In genomic region chr18:39938678-39939077, GRCh38 we compare ENCODE assay signal across 18 cellular contexts.
DNase-seq lines count a peak whose midpoint lies in the region; FAIRE-seq and TF ChIP-seq lines count a peak whose summit lies in the region.
"Had no signal": no experiment of that assay in that cellular context is flagged by ENCODE, and none has a peak within 500 bp of the region (broad histone marks: within the 10 kb centered on the region; RNA-seq: fewer than 3 reads in every experiment).

No MANE protein-coding gene starts in this region.

- TF ChIP-seq CTCF in OCI-LY3 (IDR thresholded peaks at IDR 0.05; ENCODE audit: low read depth, low read length): no peak
- TF ChIP-seq CTCF in fibroblast of pulmonary artery (IDR thresholded peaks at IDR 0.05; ENCODE audit: low read length, missing control alignments): no peak

- H4K20me1 ChIP-seq in OCI-LY3 (ENCODE audit: insufficient read depth, low read length): no peaks in the 10 kb centered on the region

- no peaks in the 10 kb centered on the region for H3K36me3 ChIP-seq in OCI-LY3 (replicated peaks; ENCODE audit: low read depth, low read length)
- H3K36me3 ChIP-seq: Peyer's patch, SJCRH30 had no signal

- no peak overlapping the region for H3K9ac ChIP-seq in OCI-LY3 (ENCODE audit: low read length)

- no peak overlapping the region for H3K4me3 ChIP-seq in OCI-LY3 (ENCODE audit: low read length)
- H3K4me3 ChIP-seq in fibroblast of pulmonary artery (replicated peaks; ENCODE audit: low read depth, low read length): no peak overlapping the region
- H3K4me3 ChIP-seq: Peyer's patch, SJCRH30 had no signal

- H3K4me1 ChIP-seq in OCI-LY3 (ENCODE audit: low read length): peaks cover 25% of the 10 kb centered on the region
- H3K4me1 ChIP-seq: Peyer's patch, SJCRH30 had no signal

- H3K9me3 ChIP-seq in OCI-LY3 (ENCODE audit: insufficient read depth, low read length): no peaks in the 10 kb centered on the region
- H3K9me3 ChIP-seq: Peyer's patch, SJCRH30 had no signal

- H3K79me2 ChIP-seq in OCI-LY3 (ENCODE audit: low read length): no peaks in the 10 kb centered on the region

- peak; percentile 28 for DNase-seq in NCI-H1105 treated with DMSO at 0.1 percent for 48 hours (lab: John Stamatoyannopoulos, UW)
- peak; percentile 21 for DNase-seq in fibroblast of pulmonary artery (ENCODE audit: low read depth)
- no peak for DNase-seq in HTR-8/SVneo (ENCODE audit: insufficient read length, low spot score)
- DNase-seq in HPDE6-E6E7 (ENCODE audit: extremely low spot score): no peak
- DNase-seq in frontal cortex (ENCODE audit: low spot score in 2 of 2): no peak
- DNase-seq in NCI-H2107 (lab: John Stamatoyannopoulos, UW): no peak
- DNase-seq: CD4-positive, CD25-positive, alpha-beta regulatory T cell; EL; NCI-H1436 treated with DMSO at 0.1 percent for 48 hours; NCI-H1930; NCI-H2171; NCI-H526; Peyer's patch; SJCRH30; T-cell had no signal

- H3K27me3 ChIP-seq in OCI-LY3 (ENCODE audit: low read depth, low read length): no peaks in the 10 kb centered on the region
- H3K27me3 ChIP-seq: Peyer's patch, SJCRH30 had no signal

- H2AFZ ChIP-seq in OCI-LY3 (ENCODE audit: low read depth, low read length): no peak overlapping the region

- H3K27ac ChIP-seq in OCI-LY3 (ENCODE audit: low read length): no peak overlapping the region
- H3K27ac ChIP-seq: HL-60, Peyer's patch, SJCRH30 had no signal

- no peak for FAIRE-seq in HTR-8/SVneo (lab: Jason Lieb, UNC)
- FAIRE-seq in frontal cortex (lab: Jason Lieb, UNC): no peak
- FAIRE-seq: H54 had no signal

- H3K4me2 ChIP-seq in OCI-LY3 (ENCODE audit: low read length): peak overlapping the region; percentile 5; the same call in 1 of the 2 replicates

Comparison
In these comparisons a context has a peak if more than half of its experiments do, and no peak if none do; other contexts are left out.
1. DNase-seq: peak in NCI-H1105 treated with DMSO at 0.1 percent for 48 hours (single experiment) and fibroblast of pulmonary artery (single experiment); none in HTR-8/SVneo (single experiment), HPDE6-E6E7 (single experiment), frontal cortex (0 of 2) and NCI-H2107 (single experiment).